Comparison of ENCODE assay signal across 1 cellular context in genomic region chr3:154716170-154716569, GRCh38.
TF ChIP-seq lines count a peak whose summit lies in the region.

No MANE protein-coding gene starts in this region.

TF ChIP-seq in HepG2, 621 proteins besides CTCF, POLR2A, EP300 and RAD21 (continued from another document):
- no peak for TF ChIP-seq ZBTB25 (CRISPR knock-in tag; IDR thresholded peaks at IDR 0.05)
- no peak for TF ChIP-seq STAT6 (CRISPR knock-in tag; IDR thresholded peaks at IDR 0.05; ENCODE audit: borderline replicate concordance)
- no peak for TF ChIP-seq GRHL1 (CRISPR knock-in tag; conservative IDR thresholded peaks at IDR 0.05)
- TF ChIP-seq TP53 (CRISPR knock-in tag; conservative IDR thresholded peaks at IDR 0.05) = no peak
- TF ChIP-seq FOXK2 (IDR thresholded peaks at IDR 0.05) = no peak
- no peak for TF ChIP-seq RFX1 (IDR thresholded peaks at IDR 0.05)
- peak; percentile 48 to 71; a peak in 3 of 4 replicates for TF ChIP-seq MAFK (conservative IDR thresholded peaks at IDR 0.05 in 1 of 2, IDR thresholded peaks at IDR 0.05 in 1 of 2; ENCODE audit: low read length in 2 of 2)
